ENCODE assay signal across 8 cellular contexts in genomic region chr11:65120831-65121230, GRCh38. TPM values are rescaled to one million over a fixed set of nuclear protein-coding genes. Genes with fewer than 3 reads are reported as not detected.
A peak's percentile ranks its signal among the peaks of the same experiment; 100 is the strongest.
DNase-seq lines count a peak whose midpoint lies in the region; ATAC-seq and TF ChIP-seq lines count a peak whose summit lies in the region.

No MANE protein-coding gene starts in this region.

- no peaks in the 10 kb centered on the region for H3K9me3 Mint-ChIP-seq in HFFc6

- no peak for ATAC-seq in HG03460 (IDR thresholded peaks at IDR 0.05; ENCODE audit: unreplicated experiment)
- ATAC-seq in GM21390 (IDR thresholded peaks at IDR 0.05; ENCODE audit: unreplicated experiment), result no peak
- ATAC-seq in HG03520 (IDR thresholded peaks at IDR 0.05; ENCODE audit: unreplicated experiment), result no peak

- peaks cover 37% of the 10 kb centered on the region for H3K4me1 Mint-ChIP-seq in HFFc6 (ENCODE audit: low read depth)

- TF ChIP-seq CTCF in 22Rv1 (IDR thresholded peaks at IDR 0.05) (no peak), HFFc6 (IDR thresholded peaks at IDR 0.05) (no peak), brain microvascular endothelial cell (IDR thresholded peaks at IDR 0.05; ENCODE audit: low read depth, low read length, missing control alignments) (no peak)

- H3K27me3 Mint-ChIP-seq in HFFc6 (ENCODE audit: insufficient read depth), result no peaks in the 10 kb centered on the region; the same call in none of the 2 replicates

- peaks cover 51% of the 10 kb centered on the region for H3K36me3 ChIP-seq in brain microvascular endothelial cell (replicated peaks)
- H3K36me3 ChIP-seq in mucosa of rectum (ENCODE audit: control insufficient read depth in 2 of 2, insufficient read depth in 2 of 2, low read length in 2 of 2), result peaks cover 37 to 38% of the 10 kb centered on the region in 2 donors

- peaks cover 27% of the 10 kb centered on the region in 2 donors for H3K4me1 ChIP-seq in mucosa of rectum (ENCODE audit: control insufficient read depth in 2 of 2, insufficient read depth in 2 of 2, low read length in 2 of 2)

- in situ Hi-C loops in brain microvascular endothelial cell (cut with HindIII; ENCODE audit: low pct_ligation_motif_present, low sequenced_read_pairs), result no loop called here

- no peaks in the 10 kb centered on the region for H3K27me3 ChIP-seq in brain microvascular endothelial cell (replicated peaks)
- H3K27me3 ChIP-seq in mucosa of rectum (ENCODE audit: control insufficient read depth in 2 of 2, insufficient read depth in 2 of 2, low read length in 2 of 2), result no peaks in the 10 kb centered on the region

- no peaks in the 10 kb centered on the region for H3K9me3 ChIP-seq in mucosa of rectum (ENCODE audit: control insufficient read depth in 2 of 2, low read length in 2 of 2)

- peak overlapping the region; percentile 100 for H3K4me3 Mint-ChIP-seq in HFFc6

- H3K9ac ChIP-seq in mucosa of rectum (ENCODE audit: low read depth in 1 of 2, low read length in 2 of 2), result peak overlapping the region; percentile 85 to 98

- H3K27ac Mint-ChIP-seq in HFFc6, result peak overlapping the region; percentile 97

- DNase-seq in HFFc6 (no peak), brain microvascular endothelial cell (no peak), NCI-H526 (lab: John Stamatoyannopoulos, UW) (no peak)

- H3K36me3 Mint-ChIP-seq in HFFc6 (ENCODE audit: low read depth), result peaks cover 35% of the 10 kb centered on the region

- H3K27ac ChIP-seq in 22Rv1 (peak overlapping the region; percentile 99), brain microvascular endothelial cell (no peak overlapping the region), mucosa of rectum (ENCODE audit: low read depth in 2 of 2, low read length in 2 of 2) (peak overlapping the region; percentile 90 to 94)

- peak overlapping the region; percentile 71 for H3K4me3 ChIP-seq in brain microvascular endothelial cell (ENCODE audit: low read depth, low read length)
- H3K4me3 ChIP-seq in mucosa of rectum (ENCODE audit: low read length in 2 of 2), result peak overlapping the region; percentile 95 to 98

RNA-seq across cellular contexts. Expression of gene FAU, which starts 1.1 kb away (rescaled TPM):
- 100 to 1,000 TPM; 631 to 750 (median 715) TPM for total RNA-seq in HFFc6 (2021; fragmentation: NEBNext Ultra II Directional; extraction: Animal tissue kit (Norgen Biotek cat#: 25700))

RNA-seq across cellular contexts. Expression of gene MRPL49, which starts 1.3 kb away (rescaled TPM):
- total RNA-seq in HFFc6 (2021; fragmentation: NEBNext Ultra II Directional; extraction: Animal tissue kit (Norgen Biotek cat#: 25700)), result 10 to 100 TPM; 53.2 to 59.7 (median 56.9) TPM

RNA-seq across cellular contexts. Expression of gene ZNHIT2, which starts 3.3 kb away (rescaled TPM):
- total RNA-seq in HFFc6 (2021; fragmentation: NEBNext Ultra II Directional; extraction: Animal tissue kit (Norgen Biotek cat#: 25700)), result 10 to 100 TPM in 4 of 6 experiments, 1 to 10 TPM in 2; 9.3 to 13.6 (median 11.1) TPM

RNA-seq across cellular contexts. Expression of gene TM7SF2, which starts 9.2 kb away (rescaled TPM):
- total RNA-seq in HFFc6 (2021; fragmentation: NEBNext Ultra II Directional; extraction: Animal tissue kit (Norgen Biotek cat#: 25700)), result 1 to 10 TPM; 3.8 to 6.4 (median 4.9) TPM

RNA-seq across cellular contexts. Expression of gene SYVN1, which starts 13.5 kb away (rescaled TPM):
- 10 to 100 TPM; 39.9 to 46.9 (median 42.9) TPM for total RNA-seq in HFFc6 (2021; fragmentation: NEBNext Ultra II Directional; extraction: Animal tissue kit (Norgen Biotek cat#: 25700))
